6 cellular contexts compared by ENCODE assay signal in the genomic region with DNA sequence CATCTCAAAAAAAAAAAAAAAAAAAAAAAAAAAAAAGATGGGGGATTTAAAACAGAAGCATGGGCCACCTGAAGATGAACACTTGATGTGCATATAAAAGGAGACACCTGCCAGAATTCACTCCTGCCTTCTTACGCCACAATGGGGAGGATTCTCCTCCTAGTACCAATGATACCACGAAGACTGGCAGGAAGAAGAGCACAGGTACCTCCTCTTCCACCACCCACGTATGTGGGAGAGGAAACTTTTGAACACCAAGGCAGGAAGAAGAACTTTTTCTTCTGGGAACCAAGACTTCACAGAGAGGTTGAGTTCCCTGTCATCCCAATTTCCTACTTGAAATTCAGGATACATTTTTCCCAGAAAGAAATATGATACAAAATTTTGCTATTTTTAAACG.
"Had no signal": no experiment of that assay in that cellular context is flagged by ENCODE, and none has a peak within 500 bp of the region (broad histone marks: within the 10 kb centered on the region; RNA-seq: fewer than 3 reads in every experiment).

No MANE protein-coding gene starts in this region.

- H3K4me3 Mint-ChIP-seq: GM23338, H9 had no signal

- H3K4me3 ChIP-seq: GM23338 had no signal

- ATAC-seq: GM23338, HepG2 had no signal

- H3K36me3 Mint-ChIP-seq: IgD-negative memory B cell had no signal

- H3K4me1 Mint-ChIP-seq: IgD-negative memory B cell had no signal

- H3K4me2 ChIP-seq: GM23338 had no signal

- H3K27me3 Mint-ChIP-seq: IgD-negative memory B cell had no signal

- H3K27ac Mint-ChIP-seq: GM23338, IgD-negative memory B cell had no signal

- H3K27ac ChIP-seq: HL-60 had no signal

- H3K9me3 Mint-ChIP-seq: GM23338, H9, IgD-negative memory B cell had no signal

- DNase-seq: H9, HCEC 1CT had no signal
